ENCODE assay signal across 8 cellular contexts in genomic region chr20:59031326-59032022, GRCh38. TPM values are rescaled to one million over a fixed set of nuclear protein-coding genes. Genes with fewer than 3 reads are reported as not detected.
DNase-seq lines count a peak whose midpoint lies in the region; ATAC-seq, FAIRE-seq and TF ChIP-seq lines count a peak whose summit lies in the region.

No MANE protein-coding gene starts in this region.

- no peak for FAIRE-seq in HepG2 (lab: Jason Lieb, UNC)

- H3K4me3 Mint-ChIP-seq in activated naive CD8-positive, alpha-beta T cell treated with anti-CD3 and anti-CD28 coated beads, Interleukin-2, amount 50 U/mL, for 24 hours: peak overlapping the region; percentile 90

- H3K4me1 ChIP-seq in BE2C (peaks cover 2% of the 10 kb centered on the region; the same call in 1 of the 2 replicates), HepG2 (ENCODE audit: insufficient read depth, low read length) (peaks cover 59% of the 10 kb centered on the region), upper lobe of left lung (peaks cover 37 to 58% (median 42%) of the 10 kb centered on the region in 4 donors)

- H3K36me3 ChIP-seq in BE2C (peaks cover 66% of the 10 kb centered on the region), HepG2 (replicated peaks in 1 of 2; ENCODE audit: control insufficient read depth in 1 of 2, insufficient read depth in 2 of 2, low read length in 2 of 2) (peaks cover 15 to 30% of the 10 kb centered on the region in 2 experiments), upper lobe of left lung (peaks cover 9 to 66% (median 34%) of the 10 kb centered on the region in 4 donors)

- DNase-seq in BE2C: no peak
- DNase-seq in HFF-Myc (ENCODE audit: extremely low read depth, low read depth): no peak
- no peak for DNase-seq in activated naive CD8-positive, alpha-beta T cell treated with anti-CD3 and anti-CD28 coated beads, Interleukin-2, amount 50 U/mL, for 24 hours
- DNase-seq in HepG2 (ENCODE audit: low spot score): peak; percentile 31
- no peak for DNase-seq in upper lobe of left lung
- DNase-seq in stimulated activated CD4-positive, alpha-beta T cell treated with anti-CD3 and anti-CD28 coated beads, Interleukin-12 subunit alpha, Interleukin-12 subunit beta, amount 100 ng/mL, for 4 hours: no peak
- DNase-seq in epidermal melanocyte (ENCODE audit: insufficient read length, low spot score): no peak

- peak overlapping the region; percentile 97 for H3K4me2 ChIP-seq in HepG2 (ENCODE audit: low read depth, low read length)

- H4K20me1 ChIP-seq in HepG2 (ENCODE audit: insufficient read depth, low read length): peaks cover 15% of the 10 kb centered on the region; the same call in 1 of the 2 replicates

- H3K27me3 ChIP-seq in BE2C (no peaks in the 10 kb centered on the region), HepG2 (ENCODE audit: control insufficient read depth in 1 of 2, insufficient read depth in 2 of 2, low read length in 2 of 2) (no peaks in the 10 kb centered on the region; a peak in 1 of 5 replicates), upper lobe of left lung (no peaks in the 10 kb centered on the region)

- H2AFZ ChIP-seq in HepG2 (ENCODE audit: low read length): no peak overlapping the region

- peak; percentile 2 for ATAC-seq in activated naive CD8-positive, alpha-beta T cell treated with anti-CD3 and anti-CD28 coated beads, Interleukin-2, amount 50 U/mL, for 24 hours
- ATAC-seq in HepG2: peak; percentile 25
- no peak for ATAC-seq in upper lobe of left lung (ENCODE audit: low FRiP score in 2 of 2)
- ATAC-seq in HG02884 (IDR thresholded peaks at IDR 0.05; ENCODE audit: unreplicated experiment): no peak

- H3K27ac ChIP-seq in HepG2 (ENCODE audit: extremely low read length, insufficient read depth, low read length) (peak overlapping the region; percentile 68), upper lobe of left lung (peak overlapping the region; percentile 89 to 96 (median 94))

- CTCF ChIA-PET in HepG2 (lab: Yijun Ruan, JAX; ENCODE audit: low intra/inter-chr PET ratio, low total read pairs): no interaction called here

- in situ Hi-C loops in HepG2 (cut with HindIII; ENCODE audit: extremely low pct_ligation_motif_present, low pct_unique_long_range_greater_than_20kb): no loop called here

- H3K79me2 ChIP-seq in HepG2 (ENCODE audit: insufficient read depth, low read length): peaks cover 56% of the 10 kb centered on the region

- WGBS in HepG2 (ENCODE audit: low lambda C conversion rate): 18% methylated on average over 13 of the region's 18 CpGs
- WGBS in upper lobe of left lung, 2 donors: 37 to 38% methylated on average over 13 to 16 of the region's 18 CpGs

- H3K36me3 Mint-ChIP-seq in activated naive CD8-positive, alpha-beta T cell treated with anti-CD3 and anti-CD28 coated beads, Interleukin-2, amount 50 U/mL, for 24 hours (ENCODE audit: low read depth): peaks cover 81% of the 10 kb centered on the region

- no peak for TF ChIP-seq RAD21 in HepG2 (CRISPR knock-in tag; IDR thresholded peaks at IDR 0.05)

- POLR2A ChIA-PET in HepG2 (lab: Yijun Ruan, JAX): interaction anchor here (0.6 to 3.7 kb wide), 26 partner anchors 8 to 643 kb away, joined by 3 to 68 read pairs (median 7); partner anchors contain the start of genes NELFCD, PRELID3B, STX16 and TUBB1

- H3K9me3 Mint-ChIP-seq in activated naive CD8-positive, alpha-beta T cell treated with anti-CD3 and anti-CD28 coated beads, Interleukin-2, amount 50 U/mL, for 24 hours: no peaks in the 10 kb centered on the region

- H3K9me3 ChIP-seq in BE2C (no peaks in the 10 kb centered on the region), HepG2 (ENCODE audit: low read length) (no peaks in the 10 kb centered on the region), upper lobe of left lung (no peaks in the 10 kb centered on the region)

- TF ChIP-seq POLR2A in HepG2 (IDR thresholded peaks at IDR 0.05; ENCODE audit: insufficient read depth in 1 of 2, low read depth in 2 of 2, low read length in 2 of 2) (no peak), upper lobe of left lung (IDR thresholded peaks at IDR 0.05) (no peak)

- H3K9ac ChIP-seq in HepG2 (ENCODE audit: insufficient read depth, low read depth, low read length): peak overlapping the region; percentile 93

- H3K27me3 Mint-ChIP-seq in activated naive CD8-positive, alpha-beta T cell treated with anti-CD3 and anti-CD28 coated beads, Interleukin-2, amount 50 U/mL, for 24 hours: no peaks in the 10 kb centered on the region

- H3K27ac Mint-ChIP-seq in activated naive CD8-positive, alpha-beta T cell treated with anti-CD3 and anti-CD28 coated beads, Interleukin-2, amount 50 U/mL, for 24 hours: peak overlapping the region; percentile 95

- H3K4me3 ChIP-seq in BE2C (ENCODE audit: low read depth, low read length) (peak overlapping the region; percentile 87), HFF-Myc (replicated peaks; ENCODE audit: low read depth, low read length) (peak overlapping the region; percentile 93), HepG2 (replicated peaks in 1 of 3; ENCODE audit: insufficient read depth in 1 of 3, low read depth in 2 of 3, low read length in 3 of 3) (peak overlapping the region; percentile 78 to 97 (median 93)), upper lobe of left lung (peak overlapping the region; percentile 34 to 85 (median 70))

- BruUV-seq in HepG2 (replicated peaks; lab: Mats Ljungman, UMichigan): no TSS peak

- H3K4me1 Mint-ChIP-seq in activated naive CD8-positive, alpha-beta T cell treated with anti-CD3 and anti-CD28 coated beads, Interleukin-2, amount 50 U/mL, for 24 hours: peaks cover 64% of the 10 kb centered on the region

- intact Hi-C loops in HepG2 (cut with micrococcal nuclease; ENCODE audit: unreplicated experiment): loop anchor here (1.0 to 5.0 kb wide), 4 partner anchors 15 to 139 kb away; partner anchors contain the start of gene NELFCD

- no peak for TF ChIP-seq EP300 in HepG2 (IDR thresholded peaks at IDR 0.05; ENCODE audit: low read depth in 2 of 2, low read length in 2 of 2)
- TF ChIP-seq EP300 in HepG2 (CRISPR knock-in tag; IDR thresholded peaks at IDR 0.05; ENCODE audit: borderline replicate concordance): no peak
- TF ChIP-seq EP300 in upper lobe of left lung (IDR thresholded peaks at IDR 0.05): no peak

- TF ChIP-seq CTCF in BE2C (IDR thresholded peaks at IDR 0.05; ENCODE audit: low read depth, low read length): no peak
- TF ChIP-seq CTCF in HFF-Myc (IDR thresholded peaks at IDR 0.05; ENCODE audit: low read depth, low read length, missing control alignments): no peak
- no peak for TF ChIP-seq CTCF in HepG2 (CRISPR knock-in tag; IDR thresholded peaks at IDR 0.05)
- TF ChIP-seq CTCF in upper lobe of left lung (IDR thresholded peaks at IDR 0.05): no peak

RNA-seq across cellular contexts. Expression of gene ATP5F1E, which starts 0.7 kb away (rescaled TPM):
- 324 TPM for polyA plus RNA-seq in BE2C (2012; ENCODE audit: insufficient read depth, insufficient read length, low read depth)
- total RNA-seq in HepG2 (2016; rRNA removed; fragmentation: Illumina TruSeq; extraction: Trizol) (134 and 163 TPM in 2 replicates), upper lobe of left lung (10 to 100 TPM; 18.9 to 75.0 (median 32.3) TPM)
- total RNA-seq in HepG2 (2016; cell fraction: cytosol; rRNA removed; fragmentation: Illumina TruSeq; extraction: Trizol; ENCODE audit: low read depth): 136 and 187 TPM in 2 replicates
- total RNA-seq in HepG2 (2016; cell fraction: insoluble cytoplasmic fraction; rRNA removed; fragmentation: Illumina TruSeq; extraction: Trizol): 135 and 172 TPM in 2 replicates
- total RNA-seq in HepG2 (2016; cell fraction: membrane; rRNA removed; fragmentation: Illumina TruSeq; extraction: Trizol): 188 and 230 TPM in 2 replicates
- total RNA-seq in HepG2 (2016; cell fraction: nucleus; rRNA removed; fragmentation: Illumina TruSeq; extraction: Trizol): 74.5 and 76.2 TPM in 2 replicates
- 99.9 and 121 TPM in 2 replicates for polyA plus RNA-seq in HepG2 (2011; rRNA removed)
- polyA plus RNA-seq in HepG2 (2011; cell fraction: cytosol; rRNA removed): 40.4 and 46.7 TPM in 2 replicates
- 11.8 and 17.3 TPM in 2 replicates for polyA plus RNA-seq in HepG2 (2011; cell fraction: nucleus; rRNA removed)
- polyA plus RNA-seq in HepG2 (2012): 85.8 and 145 TPM in 2 replicates
- polyA plus RNA-seq in HepG2 (2016; cell fraction: cytosol; fragmentation: Illumina TruSeq; extraction: Trizol; ENCODE audit: low read depth): 146 and 191 TPM in 2 replicates
- polyA plus RNA-seq in HepG2 (2016; cell fraction: insoluble cytoplasmic fraction; fragmentation: Illumina TruSeq; extraction: Trizol; ENCODE audit: low read depth): 167 and 175 TPM in 2 replicates
- polyA plus RNA-seq in HepG2 (2016; cell fraction: membrane; fragmentation: Illumina TruSeq; extraction: Trizol; ENCODE audit: low read depth): 151 and 201 TPM in 2 replicates
- polyA plus RNA-seq in HepG2 (2016; cell fraction: nucleus; fragmentation: Illumina TruSeq; extraction: Trizol; ENCODE audit: insufficient read depth, low read depth): 88.7 and 95.7 TPM in 2 replicates
- 19.0 and 25.4 TPM in 2 replicates for polyA minus RNA-seq in HepG2 (2011; rRNA and poly(A)+ RNA removed; ENCODE audit: low replicate concordance)
- polyA minus RNA-seq in HepG2 (2011; cell fraction: cytosol; rRNA and poly(A)+ RNA removed): 21.2 and 23.6 TPM in 2 replicates
- polyA minus RNA-seq in HepG2 (2011; cell fraction: nucleus; rRNA and poly(A)+ RNA removed): 61.4 and 62.2 TPM in 2 replicates

RNA-seq across cellular contexts. Expression of gene PRELID3B, which starts 11.1 kb away (rescaled TPM):
- 104 TPM for polyA plus RNA-seq in BE2C (2012; ENCODE audit: insufficient read depth, insufficient read length, low read depth)
- total RNA-seq in HepG2 (2016; rRNA removed; fragmentation: Illumina TruSeq; extraction: Trizol) (42.6 and 59.8 TPM in 2 replicates), upper lobe of left lung (10 to 100 TPM in 5 of 6 donors, 1 to 10 TPM in 1; 5.2 to 77.1 (median 46.0) TPM)
- total RNA-seq in HepG2 (2016; cell fraction: cytosol; rRNA removed; fragmentation: Illumina TruSeq; extraction: Trizol; ENCODE audit: low read depth): 19.8 and 23.7 TPM in 2 replicates
- 40.7 and 62.3 TPM in 2 replicates for total RNA-seq in HepG2 (2016; cell fraction: insoluble cytoplasmic fraction; rRNA removed; fragmentation: Illumina TruSeq; extraction: Trizol)
- 47.0 and 50.1 TPM in 2 replicates for total RNA-seq in HepG2 (2016; cell fraction: membrane; rRNA removed; fragmentation: Illumina TruSeq; extraction: Trizol)
- total RNA-seq in HepG2 (2016; cell fraction: nucleus; rRNA removed; fragmentation: Illumina TruSeq; extraction: Trizol): 15.4 and 21.0 TPM in 2 replicates
- 19.5 and 23.3 TPM in 2 replicates for polyA plus RNA-seq in HepG2 (2011; rRNA removed)
- 7.1 and 11.2 TPM in 2 replicates for polyA plus RNA-seq in HepG2 (2011; cell fraction: cytosol; rRNA removed)
- 6.0 and 7.6 TPM in 2 replicates for polyA plus RNA-seq in HepG2 (2011; cell fraction: nucleus; rRNA removed)
- 17.6 and 21.3 TPM in 2 replicates for polyA plus RNA-seq in HepG2 (2012)
- 16.2 and 20.1 TPM in 2 replicates for polyA plus RNA-seq in HepG2 (2016; cell fraction: cytosol; fragmentation: Illumina TruSeq; extraction: Trizol; ENCODE audit: low read depth)
- polyA plus RNA-seq in HepG2 (2016; cell fraction: insoluble cytoplasmic fraction; fragmentation: Illumina TruSeq; extraction: Trizol; ENCODE audit: low read depth): 46.4 and 46.8 TPM in 2 replicates
- 29.0 and 30.9 TPM in 2 replicates for polyA plus RNA-seq in HepG2 (2016; cell fraction: membrane; fragmentation: Illumina TruSeq; extraction: Trizol; ENCODE audit: low read depth)
- 22.7 and 25.0 TPM in 2 replicates for polyA plus RNA-seq in HepG2 (2016; cell fraction: nucleus; fragmentation: Illumina TruSeq; extraction: Trizol; ENCODE audit: insufficient read depth, low read depth)
- polyA minus RNA-seq in HepG2 (2011; rRNA and poly(A)+ RNA removed; ENCODE audit: low replicate concordance): 35.2 and 278 TPM in 2 replicates
- 23.0 and 32.6 TPM in 2 replicates for polyA minus RNA-seq in HepG2 (2011; cell fraction: cytosol; rRNA and poly(A)+ RNA removed)
- polyA minus RNA-seq in HepG2 (2011; cell fraction: nucleus; rRNA and poly(A)+ RNA removed): 9.5 and 14.8 TPM in 2 replicates

RNA-seq across cellular contexts. Expression of gene TUBB1, which starts 12.2 kb away (rescaled TPM):
- 0.36 TPM for polyA plus RNA-seq in BE2C (2012; ENCODE audit: insufficient read depth, insufficient read length, low read depth)
- 0.11 and 0.17 TPM in 2 replicates for total RNA-seq in HepG2 (2016; rRNA removed; fragmentation: Illumina TruSeq; extraction: Trizol)
- not detected in 2 replicates for total RNA-seq in HepG2 (2016; cell fraction: cytosol; rRNA removed; fragmentation: Illumina TruSeq; extraction: Trizol; ENCODE audit: low read depth)
- 0.17 and 0.25 TPM in 2 replicates for total RNA-seq in HepG2 (2016; cell fraction: insoluble cytoplasmic fraction; rRNA removed; fragmentation: Illumina TruSeq; extraction: Trizol)
- 0.07 TPM in 1 of 2 replicates, not detected in the other for total RNA-seq in HepG2 (2016; cell fraction: membrane; rRNA removed; fragmentation: Illumina TruSeq; extraction: Trizol)
- total RNA-seq in HepG2 (2016; cell fraction: nucleus; rRNA removed; fragmentation: Illumina TruSeq; extraction: Trizol): 0.09 and 0.16 TPM in 2 replicates
- polyA plus RNA-seq in HepG2 (2011; rRNA removed): 51.5 and 57.6 TPM in 2 replicates
- polyA plus RNA-seq in HepG2 (2011; cell fraction: cytosol; rRNA removed): 32.3 and 32.4 TPM in 2 replicates
- 71.8 and 73.9 TPM in 2 replicates for polyA plus RNA-seq in HepG2 (2011; cell fraction: nucleus; rRNA removed)
- polyA plus RNA-seq in HepG2 (2012): 7.2 and 22.3 TPM in 2 replicates
- polyA plus RNA-seq in HepG2 (2016; cell fraction: cytosol; fragmentation: Illumina TruSeq; extraction: Trizol; ENCODE audit: low read depth): 0.03 TPM in 1 of 2 replicates, not detected in the other
- 0.23 and 0.33 TPM in 2 replicates for polyA plus RNA-seq in HepG2 (2016; cell fraction: insoluble cytoplasmic fraction; fragmentation: Illumina TruSeq; extraction: Trizol; ENCODE audit: low read depth)
- 0.05 and 0.07 TPM in 2 replicates for polyA plus RNA-seq in HepG2 (2016; cell fraction: membrane; fragmentation: Illumina TruSeq; extraction: Trizol; ENCODE audit: low read depth)
- polyA plus RNA-seq in HepG2 (2016; cell fraction: nucleus; fragmentation: Illumina TruSeq; extraction: Trizol; ENCODE audit: insufficient read depth, low read depth): 0.33 and 0.59 TPM in 2 replicates
- polyA minus RNA-seq in HepG2 (2011; rRNA and poly(A)+ RNA removed; ENCODE audit: low replicate concordance): 47.0 TPM in 1 of 2 replicates, not detected in the other
- 17.2 and 17.4 TPM in 2 replicates for polyA minus RNA-seq in HepG2 (2011; cell fraction: cytosol; rRNA and poly(A)+ RNA removed)
- polyA minus RNA-seq in HepG2 (2011; cell fraction: nucleus; rRNA and poly(A)+ RNA removed): 20.1 and 23.4 TPM in 2 replicates
- total RNA-seq in upper lobe of left lung: 1 to 10 TPM; 1.5 to 9.3 (median 2.6) TPM

RNA-seq across cellular contexts. Expression of gene CTSZ, which starts 24.4 kb away (rescaled TPM):
- 2.2 TPM for polyA plus RNA-seq in BE2C (2012; ENCODE audit: insufficient read depth, insufficient read length, low read depth)
- total RNA-seq in HepG2 (2016; rRNA removed; fragmentation: Illumina TruSeq; extraction: Trizol) (not detected in 2 replicates), upper lobe of left lung (100 to 1,000 TPM; 196 to 503 (median 397) TPM)
- total RNA-seq in HepG2 (2016; cell fraction: cytosol; rRNA removed; fragmentation: Illumina TruSeq; extraction: Trizol; ENCODE audit: low read depth): not detected in 2 replicates
- total RNA-seq in HepG2 (2016; cell fraction: insoluble cytoplasmic fraction; rRNA removed; fragmentation: Illumina TruSeq; extraction: Trizol): not detected in 2 replicates
- total RNA-seq in HepG2 (2016; cell fraction: membrane; rRNA removed; fragmentation: Illumina TruSeq; extraction: Trizol): not detected in 2 replicates
- total RNA-seq in HepG2 (2016; cell fraction: nucleus; rRNA removed; fragmentation: Illumina TruSeq; extraction: Trizol): not detected in 2 replicates
- 0.33 and 0.46 TPM in 2 replicates for polyA plus RNA-seq in HepG2 (2011; rRNA removed)
- polyA plus RNA-seq in HepG2 (2011; cell fraction: cytosol; rRNA removed): 0.28 and 0.36 TPM in 2 replicates
- 0.23 and 0.59 TPM in 2 replicates for polyA plus RNA-seq in HepG2 (2011; cell fraction: nucleus; rRNA removed)
- 0.47 and 0.52 TPM in 2 replicates for polyA plus RNA-seq in HepG2 (2012)
- not detected in 2 replicates for polyA plus RNA-seq in HepG2 (2016; cell fraction: cytosol; fragmentation: Illumina TruSeq; extraction: Trizol; ENCODE audit: low read depth)
- not detected in 2 replicates for polyA plus RNA-seq in HepG2 (2016; cell fraction: insoluble cytoplasmic fraction; fragmentation: Illumina TruSeq; extraction: Trizol; ENCODE audit: low read depth)
- not detected in 2 replicates for polyA plus RNA-seq in HepG2 (2016; cell fraction: membrane; fragmentation: Illumina TruSeq; extraction: Trizol; ENCODE audit: low read depth)
- not detected in 2 replicates for polyA plus RNA-seq in HepG2 (2016; cell fraction: nucleus; fragmentation: Illumina TruSeq; extraction: Trizol; ENCODE audit: insufficient read depth, low read depth)
- polyA minus RNA-seq in HepG2 (2011; rRNA and poly(A)+ RNA removed; ENCODE audit: low replicate concordance): 0.10 and 114 TPM in 2 replicates
- 0.70 TPM in 1 of 2 replicates, not detected in the other for polyA minus RNA-seq in HepG2 (2011; cell fraction: cytosol; rRNA and poly(A)+ RNA removed)
- 1.0 TPM in 1 of 2 replicates, not detected in the other for polyA minus RNA-seq in HepG2 (2011; cell fraction: nucleus; rRNA and poly(A)+ RNA removed)

RNA-seq across cellular contexts. Expression of gene NELFCD, which starts 50.4 kb away (rescaled TPM):
- polyA plus RNA-seq in BE2C (2012; ENCODE audit: insufficient read depth, insufficient read length, low read depth): 199 TPM
- total RNA-seq in HepG2 (2016; rRNA removed; fragmentation: Illumina TruSeq; extraction: Trizol) (159 and 160 TPM in 2 replicates), upper lobe of left lung (10 to 100 TPM; 42.3 to 99.5 (median 48.7) TPM)
- 40.4 and 47.8 TPM in 2 replicates for total RNA-seq in HepG2 (2016; cell fraction: cytosol; rRNA removed; fragmentation: Illumina TruSeq; extraction: Trizol; ENCODE audit: low read depth)
- total RNA-seq in HepG2 (2016; cell fraction: insoluble cytoplasmic fraction; rRNA removed; fragmentation: Illumina TruSeq; extraction: Trizol): 132 and 155 TPM in 2 replicates
- 73.6 and 76.0 TPM in 2 replicates for total RNA-seq in HepG2 (2016; cell fraction: membrane; rRNA removed; fragmentation: Illumina TruSeq; extraction: Trizol)
- total RNA-seq in HepG2 (2016; cell fraction: nucleus; rRNA removed; fragmentation: Illumina TruSeq; extraction: Trizol): 124 and 141 TPM in 2 replicates
- 168 and 203 TPM in 2 replicates for polyA plus RNA-seq in HepG2 (2011; rRNA removed)
- 156 and 174 TPM in 2 replicates for polyA plus RNA-seq in HepG2 (2011; cell fraction: cytosol; rRNA removed)
- 553 and 648 TPM in 2 replicates for polyA plus RNA-seq in HepG2 (2011; cell fraction: nucleus; rRNA removed)
- polyA plus RNA-seq in HepG2 (2012): 143 and 173 TPM in 2 replicates
- 31.7 and 32.2 TPM in 2 replicates for polyA plus RNA-seq in HepG2 (2016; cell fraction: cytosol; fragmentation: Illumina TruSeq; extraction: Trizol; ENCODE audit: low read depth)
- polyA plus RNA-seq in HepG2 (2016; cell fraction: insoluble cytoplasmic fraction; fragmentation: Illumina TruSeq; extraction: Trizol; ENCODE audit: low read depth): 140 and 169 TPM in 2 replicates
- 55.0 and 56.1 TPM in 2 replicates for polyA plus RNA-seq in HepG2 (2016; cell fraction: membrane; fragmentation: Illumina TruSeq; extraction: Trizol; ENCODE audit: low read depth)
- polyA plus RNA-seq in HepG2 (2016; cell fraction: nucleus; fragmentation: Illumina TruSeq; extraction: Trizol; ENCODE audit: insufficient read depth, low read depth): 254 and 278 TPM in 2 replicates
- 150 and 192 TPM in 2 replicates for polyA minus RNA-seq in HepG2 (2011; rRNA and poly(A)+ RNA removed; ENCODE audit: low replicate concordance)
- 74.9 and 79.5 TPM in 2 replicates for polyA minus RNA-seq in HepG2 (2011; cell fraction: cytosol; rRNA and poly(A)+ RNA removed)
- 224 and 244 TPM in 2 replicates for polyA minus RNA-seq in HepG2 (2011; cell fraction: nucleus; rRNA and poly(A)+ RNA removed)

Comparison
In these comparisons a context has a peak if more than half of its experiments do, and no peak if none do; other contexts are left out.
1. ATAC-seq: peak in activated naive CD8-positive, alpha-beta T cell treated with anti-CD3 and anti-CD28 coated beads, Interleukin-2, amount 50 U/mL, for 24 hours (single experiment) and HepG2 (single experiment); none in upper lobe of left lung (0 of 2) and HG02884 (single experiment).
2. Peak in every context shown above with its lines, with median percentiles within 50 percentile points of each other: H3K4me3 ChIP-seq.